ENCODE assay signal across 2 cellular contexts in genomic region chr3:108031893-108032292, GRCh38.
TF ChIP-seq lines count a peak whose summit lies in the region.

No MANE protein-coding gene starts in this region.

TF ChIP-seq in Ishikawa, 13 proteins besides CTCF, POLR2A, EP300 and RAD21:
- TF ChIP-seq EGR1 (IDR thresholded peaks at IDR 0.05): no peak
- TF ChIP-seq USF1 (IDR thresholded peaks at IDR 0.05): peak; percentile 49

TF ChIP-seq in endothelial cell of umbilical vein, 7 proteins besides CTCF, POLR2A, EP300 and RAD21:
- TF ChIP-seq POLR2AphosphoS5 (IDR thresholded peaks at IDR 0.05; ENCODE audit: insufficient read depth, low read depth, low read length) (no peak), EZH2 (IDR thresholded peaks at IDR 0.05; ENCODE audit: borderline replicate concordance, low read depth, low read length, severe bottlenecking) (no peak), FOS (IDR thresholded peaks at IDR 0.05; ENCODE audit: borderline replicate concordance, insufficient read depth, low read length) (no peak), JUN (IDR thresholded peaks at IDR 0.05; ENCODE audit: borderline replicate concordance, insufficient read depth, insufficient read length, low read depth) (no peak), MAX (IDR thresholded peaks at IDR 0.05; ENCODE audit: insufficient read depth, insufficient read length) (no peak), MYC (IDR thresholded peaks at IDR 0.05; ENCODE audit: low read depth, low read length) (no peak)
